In the genomic region with DNA sequence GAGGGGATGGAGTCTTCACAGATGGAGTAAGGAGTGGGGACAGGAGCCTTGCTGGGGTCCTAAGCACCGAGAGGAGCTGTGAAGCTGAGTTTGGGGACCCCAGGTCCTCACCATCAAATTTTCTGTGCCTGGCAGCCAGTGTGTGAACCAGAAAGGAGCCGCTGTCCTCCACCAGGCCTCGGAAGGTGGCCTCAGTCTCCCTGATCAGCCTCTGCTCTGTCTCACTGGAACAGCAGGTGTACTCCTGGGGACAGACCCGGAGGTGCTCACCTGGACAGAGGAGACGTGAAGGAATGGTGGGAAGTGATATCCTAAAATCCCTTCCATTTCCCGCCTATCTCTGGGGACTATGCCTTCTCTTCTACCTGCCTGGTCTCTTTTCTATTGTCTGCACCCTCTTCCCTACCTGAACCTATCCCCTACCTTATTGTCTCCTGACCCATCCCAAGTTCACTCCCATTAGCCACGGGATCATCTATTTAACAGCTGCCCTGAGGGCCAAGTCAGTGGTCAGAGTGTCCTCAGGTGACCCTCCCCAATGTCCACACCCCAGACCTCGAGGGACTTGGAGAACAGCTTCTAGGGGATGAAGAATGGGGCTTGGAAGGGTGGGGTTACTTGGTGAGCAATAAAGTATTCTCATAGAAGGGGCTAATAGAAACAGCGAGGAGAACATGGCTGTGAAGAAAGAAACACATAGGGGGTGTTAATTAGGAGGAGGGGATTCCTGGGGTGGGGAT, we compare ENCODE assay signal across 9 cellular contexts. TPM values are rescaled to one million over a fixed set of nuclear protein-coding genes. Genes with fewer than 3 reads are reported as not detected.
DNase-seq lines count a peak whose midpoint lies in the region; ATAC-seq, FAIRE-seq and TF ChIP-seq lines count a peak whose summit lies in the region.
"Had no signal": no experiment of that assay in that cellular context is flagged by ENCODE, and none has a peak within 500 bp of the region (broad histone marks: within the 10 kb centered on the region; RNA-seq: fewer than 3 reads in every experiment).

No MANE protein-coding gene starts in this region.

- H3K9me3 ChIP-seq in astrocyte (ENCODE audit: insufficient read depth, low read depth, low read length) = peaks cover 6% of the 10 kb centered on the region

- no peaks in the 10 kb centered on the region for H3K4me1 ChIP-seq in astrocyte (ENCODE audit: insufficient read depth, low read length)

- H3K27me3 Mint-ChIP-seq in HFFc6 (ENCODE audit: insufficient read depth) = peaks cover 9% of the 10 kb centered on the region
- H3K27me3 Mint-ChIP-seq in astrocyte (ENCODE audit: low read depth, unreplicated experiment) = peaks cover 42% of the 10 kb centered on the region

- no peak for FAIRE-seq in astrocyte (lab: Jason Lieb, UNC)

- no peak for ATAC-seq in HG02759 (IDR thresholded peaks at IDR 0.05; ENCODE audit: unreplicated experiment)
- ATAC-seq in GM18867 (IDR thresholded peaks at IDR 0.05; ENCODE audit: unreplicated experiment) = no peak
- no peak for ATAC-seq in omental fat pad (ENCODE audit: low FRiP score)

- H3K36me3 ChIP-seq in astrocyte (ENCODE audit: insufficient read depth, low read length) = no peaks in the 10 kb centered on the region

- no peak for TF ChIP-seq CTCF in AG10803 (conservative IDR thresholded peaks at IDR 0.05; ENCODE audit: low read length)
- TF ChIP-seq CTCF in HFFc6 (IDR thresholded peaks at IDR 0.05) = no peak
- no peak for TF ChIP-seq CTCF in astrocyte (IDR thresholded peaks at IDR 0.05; ENCODE audit: insufficient read depth, low read depth, low read length)
- no peak for TF ChIP-seq CTCF in omental fat pad (IDR thresholded peaks at IDR 0.05)

- H3K79me2 ChIP-seq in astrocyte (ENCODE audit: insufficient read depth, low read length) = peaks cover 16% of the 10 kb centered on the region

- H3K4me3 ChIP-seq in AG10803 (ENCODE audit: low read length) (peak overlapping the region; percentile 79), astrocyte (ENCODE audit: insufficient read depth, low read depth, low read length) (peak overlapping the region; percentile 92)

- no peaks in the 10 kb centered on the region; the same call in 1 of the 2 replicates for H3K4me1 Mint-ChIP-seq in HFFc6 (ENCODE audit: low read depth)
- H3K4me1 Mint-ChIP-seq in astrocyte (ENCODE audit: low read depth, unreplicated experiment) = peaks cover 2% of the 10 kb centered on the region

- H3K27me3 ChIP-seq in astrocyte (ENCODE audit: insufficient read depth, low read length) = no peaks in the 10 kb centered on the region

- DNase-seq in AG10803 (ENCODE audit: low read depth) (no peak), HFFc6 (no peak), astrocyte (ENCODE audit: low read depth) (no peak), mesenteric fat pad (ENCODE audit: low spot score) (peak; percentile 69), omental fat pad (ENCODE audit: low spot score) (no peak), NCI-H1436 treated with DMSO at 0.1 percent for 48 hours (lab: John Stamatoyannopoulos, UW) (no peak)
- DNase-seq: MV-4-11 had no signal

- H2AFZ ChIP-seq in astrocyte (ENCODE audit: low read depth, low read length) = no peak overlapping the region

- H3K9ac ChIP-seq in astrocyte (ENCODE audit: low read length) = peak overlapping the region; percentile 91

- peak overlapping the region; percentile 85 for H3K4me3 Mint-ChIP-seq in HFFc6
- H3K4me3 Mint-ChIP-seq in astrocyte (ENCODE audit: unreplicated experiment) = peak overlapping the region; percentile 89

- peak overlapping the region; percentile 99 for H3K4me2 ChIP-seq in astrocyte (ENCODE audit: low read length)

- H3K27ac Mint-ChIP-seq in HFFc6 = no peak overlapping the region
- no peak overlapping the region for H3K27ac Mint-ChIP-seq in astrocyte (ENCODE audit: unreplicated experiment)

- H3K27ac ChIP-seq in astrocyte (ENCODE audit: low read depth, low read length) = no peak overlapping the region

- H3K36me3 Mint-ChIP-seq in HFFc6 (ENCODE audit: low read depth) (no peaks in the 10 kb centered on the region), astrocyte (ENCODE audit: low read depth, unreplicated experiment) (peaks cover 8% of the 10 kb centered on the region)

- H3K9me3 Mint-ChIP-seq in HFFc6 (no peaks in the 10 kb centered on the region), astrocyte (ENCODE audit: unreplicated experiment) (no peaks in the 10 kb centered on the region)

- peaks cover 16% of the 10 kb centered on the region for H4K20me1 ChIP-seq in astrocyte (ENCODE audit: insufficient read depth, low read length)

RNA-seq across cellular contexts. Expression of gene GPC2, which starts 0.9 kb away (rescaled TPM):
- 1 to 10 TPM in 3 of 6 experiments, under 1 TPM in 3; 0.57 to 1.4 (median 0.86) TPM for total RNA-seq in HFFc6 (2021; fragmentation: NEBNext Ultra II Directional; extraction: Animal tissue kit (Norgen Biotek cat#: 25700))
- total RNA-seq in astrocyte = 6.5 and 7.6 TPM in 2 replicates
- 1.2 TPM for total RNA-seq in mesenteric fat pad
- total RNA-seq in omental fat pad = under 1 TPM in 1 of 4 donors, not detected in 3; 0.48 TPM

RNA-seq across cellular contexts. Expression of gene STAG3, which starts 1.5 kb away (rescaled TPM):
- total RNA-seq in HFFc6 (2021; fragmentation: NEBNext Ultra II Directional; extraction: Animal tissue kit (Norgen Biotek cat#: 25700)) = under 1 TPM; 0.24 to 0.91 (median 0.43) TPM
- total RNA-seq in astrocyte (0.34 and 0.36 TPM in 2 replicates), mesenteric fat pad (0.45 TPM), omental fat pad (1 to 10 TPM in 1 of 4 donors, under 1 TPM in 3; 0.28 to 1.7 (median 0.85) TPM)

RNA-seq across cellular contexts. Expression of gene GAL3ST4, which starts 7.8 kb away (rescaled TPM):
- 1 to 10 TPM; 5.1 to 8.6 (median 7.1) TPM for total RNA-seq in HFFc6 (2021; fragmentation: NEBNext Ultra II Directional; extraction: Animal tissue kit (Norgen Biotek cat#: 25700))
- 3.1 and 3.4 TPM in 2 replicates for total RNA-seq in astrocyte
- 1.7 TPM for total RNA-seq in mesenteric fat pad
- total RNA-seq in omental fat pad = 1 to 10 TPM in 2 of 4 donors, under 1 TPM in 2; 0.75 to 2.2 (median 1.1) TPM

RNA-seq across cellular contexts. Expression of gene TRAPPC14, which starts 17.7 kb away (rescaled TPM):
- total RNA-seq in HFFc6 (2021; fragmentation: NEBNext Ultra II Directional; extraction: Animal tissue kit (Norgen Biotek cat#: 25700)) = 10 to 100 TPM; 19.1 to 23.4 (median 21.7) TPM
- total RNA-seq in astrocyte (18.7 and 19.5 TPM in 2 replicates), mesenteric fat pad (22.5 TPM), omental fat pad (10 to 100 TPM in 2 of 4 donors, 1 to 10 TPM in 2; 5.7 to 13.2 (median 10.6) TPM)

RNA-seq across cellular contexts. Expression of gene LAMTOR4, which starts 27.5 kb away (rescaled TPM):
- total RNA-seq in HFFc6 (2021; fragmentation: NEBNext Ultra II Directional; extraction: Animal tissue kit (Norgen Biotek cat#: 25700)) = 100 to 1,000 TPM in 5 of 6 experiments, 10 to 100 TPM in 1; 99.5 to 137 (median 110) TPM
- 59.9 and 62.7 TPM in 2 replicates for total RNA-seq in astrocyte
- 112 TPM for total RNA-seq in mesenteric fat pad
- 100 to 1,000 TPM; 183 to 194 (median 184) TPM for total RNA-seq in omental fat pad
